8 cellular contexts compared by ENCODE assay signal in the genomic region with DNA sequence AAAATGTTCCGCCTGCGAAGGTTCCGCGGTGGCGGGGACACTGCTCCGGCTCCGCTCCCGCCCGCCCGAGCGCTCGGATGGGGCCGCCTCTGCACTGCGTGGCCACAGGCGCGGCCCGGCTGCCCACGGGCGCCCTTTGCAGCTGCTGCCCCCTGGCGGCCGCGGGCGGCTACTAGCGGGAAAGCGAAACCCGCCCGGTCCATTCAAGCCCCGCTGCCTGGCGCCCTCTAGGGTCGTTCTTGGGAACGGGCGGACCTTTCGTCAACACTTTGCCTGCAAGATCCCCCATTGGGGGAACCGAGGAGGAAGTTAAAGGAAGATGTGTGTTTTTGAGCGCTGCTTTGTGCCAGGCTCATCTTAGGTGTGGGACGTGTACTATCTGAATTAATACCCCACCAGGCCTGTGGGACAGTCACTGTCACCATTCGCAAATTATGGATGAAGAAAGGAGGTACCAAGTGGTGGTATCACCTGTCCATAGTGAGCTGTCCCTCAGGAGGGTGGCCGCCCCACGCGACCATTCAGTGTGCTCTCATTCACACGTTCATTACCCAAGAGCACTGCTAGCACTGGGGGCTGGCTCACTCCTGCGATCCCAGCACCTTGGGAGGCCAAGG. TPM values are rescaled to one million over a fixed set of nuclear protein-coding genes. Genes with fewer than 3 reads are reported as not detected.
DNase-seq lines count a peak whose midpoint lies in the region; ATAC-seq and TF ChIP-seq lines count a peak whose summit lies in the region.

No MANE protein-coding gene starts in this region.

- H3K9me3 ChIP-seq in sigmoid colon, result no peaks in the 10 kb centered on the region

- WGBS in sigmoid colon, 2 donors, result 6 to 7% methylated on average over 42 of the region's 42 CpGs

- TF ChIP-seq EP300 in sigmoid colon (IDR thresholded peaks at IDR 0.05), result no peak

- H3K4me3 ChIP-seq in sigmoid colon, result no peak overlapping the region

- peak; percentile 61 for ATAC-seq in HG02763 (IDR thresholded peaks at IDR 0.05; ENCODE audit: unreplicated experiment)
- peak; percentile 96 for ATAC-seq in left ventricle myocardium superior

- peak; percentile 99 to 100 (median 99) for TF ChIP-seq CTCF in sigmoid colon (IDR thresholded peaks at IDR 0.05)

- TF ChIP-seq POLR2A in GM10847 (IDR thresholded peaks at IDR 0.05; ENCODE audit: extremely low read depth, insufficient read length) (peak; percentile 27), sigmoid colon (IDR thresholded peaks at IDR 0.05) (no peak)

- peak; percentile 17 for DNase-seq in NCI-H2029 treated with DMSO at 0.1 percent for 48 hours (lab: John Stamatoyannopoulos, UW)
- DNase-seq in T-helper 22 cell (ENCODE audit: low read depth), result peak; percentile 77
- peak; percentile 58 for DNase-seq in amniotic epithelial cell (ENCODE audit: low read depth)
- peak; percentile 94 for DNase-seq in left ventricle myocardium superior
- DNase-seq in sigmoid colon, result peak; percentile 94
- no peak for DNase-seq in DMS153 treated with DMSO at 0.1 percent for 48 hours (lab: John Stamatoyannopoulos, UW; ENCODE audit: unreplicated experiment)

- H3K36me3 ChIP-seq in sigmoid colon, result no peaks in the 10 kb centered on the region

- intact Hi-C loops in left ventricle myocardium superior (cut with micrococcal nuclease), result loop anchor here (10.0 kb wide), 1 partner anchor 71 kb away; the partner anchor contains the start of gene AHNAK2
- intact Hi-C loops in sigmoid colon (cut with DNase I), result loop anchor here (1.0 to 10.0 kb wide), 5 partner anchors 35 to 281 kb away; no protein-coding TSS in a partner anchor

- H3K27me3 ChIP-seq in sigmoid colon, result no peaks in the 10 kb centered on the region

- H3K4me1 ChIP-seq in sigmoid colon, result peaks cover 0 to 4% (median 1%) of the 10 kb centered on the region in 4 donors

- no peak overlapping the region for H3K27ac ChIP-seq in sigmoid colon

RNA-seq across cellular contexts. Expression of gene GPR132, which starts 19.4 kb away (rescaled TPM):
- 1.3 TPM for total RNA-seq in left ventricle myocardium superior
- 1 to 10 TPM; 1.8 to 2.3 (median 2.0) TPM for total RNA-seq in sigmoid colon
- 1 to 10 TPM in 2 of 3 donors, under 1 TPM in 1; 0.60 to 8.4 (median 1.4) TPM for polyA plus RNA-seq in sigmoid colon

RNA-seq across cellular contexts. Expression of gene CDCA4, which starts 24.9 kb away (rescaled TPM):
- 1.9 TPM for total RNA-seq in left ventricle myocardium superior
- total RNA-seq in sigmoid colon, result 1 to 10 TPM; 5.0 to 7.6 (median 5.6) TPM
- polyA plus RNA-seq in sigmoid colon, result 10 to 100 TPM in 1 of 3 donors, 1 to 10 TPM in 2; 2.4 to 11.3 (median 3.9) TPM
